ENCODE assay signal across 11 cellular contexts in the genomic region with DNA sequence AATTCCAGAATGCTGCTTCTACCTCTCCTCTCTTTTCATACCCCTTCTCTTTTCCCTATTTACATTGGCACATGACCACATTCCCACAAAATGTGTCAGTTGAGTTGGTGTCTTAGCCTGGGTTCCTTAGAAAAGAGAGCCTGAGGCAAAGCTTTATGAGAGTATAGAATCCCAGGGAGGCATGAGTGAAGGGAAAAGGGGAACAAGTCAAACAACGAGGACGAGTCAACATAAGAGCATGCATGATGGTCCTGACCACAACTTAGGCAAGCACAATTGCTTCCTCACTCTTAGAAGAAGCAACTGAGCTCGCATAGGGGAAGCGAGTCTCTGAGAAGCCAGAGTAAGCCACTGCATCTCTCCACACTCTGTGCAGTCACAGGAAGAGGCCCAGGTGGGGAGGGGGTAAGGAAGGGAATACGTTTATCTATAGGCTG. TPM values are rescaled to one million over a fixed set of nuclear protein-coding genes. Genes with fewer than 3 reads are reported as not detected.
DNase-seq lines count a peak whose midpoint lies in the region; ATAC-seq and TF ChIP-seq lines count a peak whose summit lies in the region.
"Had no signal": no experiment of that assay in that cellular context is flagged by ENCODE, and none has a peak within 500 bp of the region (broad histone marks: within the 10 kb centered on the region; RNA-seq: fewer than 3 reads in every experiment).

No MANE protein-coding gene starts in this region.

- TF ChIP-seq CTCF in activated CD8-positive, alpha-beta T cell treated with anti-CD3 and anti-CD28 coated beads for 36 hours (IDR thresholded peaks at IDR 0.05): no peak
- TF ChIP-seq CTCF in endothelial cell (IDR thresholded peaks at IDR 0.05; ENCODE audit: unreplicated experiment): no peak

- H3K4me3 Mint-ChIP-seq in activated CD8-positive, alpha-beta T cell treated with anti-CD3 and anti-CD28 coated beads for 36 hours: no peak overlapping the region
- no peak overlapping the region for H3K4me3 Mint-ChIP-seq in endothelial cell (ENCODE audit: unreplicated experiment)

- DNase-seq in AG20443 (ENCODE audit: low spot score) (peak; percentile 50), iris pigment epithelial cell (ENCODE audit: low read depth) (peak; percentile 40), endothelial cell (ENCODE audit: low spot score) (no peak), NCI-H2196 (lab: John Stamatoyannopoulos, UW; ENCODE audit: unreplicated experiment) (no peak), mucosa of gallbladder (ENCODE audit: low spot score) (no peak)
- peak; percentile 78 for DNase-seq in Jurkat, Clone E6-1 (ENCODE audit: low read depth, low spot score)
- peak; percentile 16 for DNase-seq in activated CD8-positive, alpha-beta T cell treated with anti-CD3 and anti-CD28 coated beads for 36 hours
- no peak for DNase-seq in activated T-cell treated with anti-CD3 and anti-CD28 coated beads, Interleukin-2, amount 50 U/mL, for 48 hours
- DNase-seq: DMS153, NCI-H69 had no signal

- intact Hi-C loops in activated CD8-positive, alpha-beta T cell treated with anti-CD3 and anti-CD28 coated beads for 36 hours (cut with micrococcal nuclease): no loop called here

- H3K27me3 Mint-ChIP-seq in activated CD8-positive, alpha-beta T cell treated with anti-CD3 and anti-CD28 coated beads for 36 hours: no peaks in the 10 kb centered on the region
- peaks cover 1% of the 10 kb centered on the region for H3K27me3 Mint-ChIP-seq in endothelial cell (ENCODE audit: unreplicated experiment)

- POLR2A ChIA-PET in activated CD8-positive, alpha-beta T cell treated with anti-CD3 and anti-CD28 coated beads for 36 hours (lab: Charles Lee): interaction anchor here (0.6 kb wide), 1 partner anchor 112 kb away, joined by 3 read pairs; no protein-coding TSS in a partner anchor

- peak; percentile 58 for ATAC-seq in activated CD8-positive, alpha-beta T cell treated with anti-CD3 and anti-CD28 coated beads for 36 hours

- H3K9me3 Mint-ChIP-seq in activated CD8-positive, alpha-beta T cell treated with anti-CD3 and anti-CD28 coated beads for 36 hours: no peaks in the 10 kb centered on the region
- no peaks in the 10 kb centered on the region for H3K9me3 Mint-ChIP-seq in endothelial cell (ENCODE audit: unreplicated experiment)

- H3K4me3 ChIP-seq in Jurkat, Clone E6-1 (ENCODE audit: low read length): no peak overlapping the region
- H3K4me3 ChIP-seq: HAP-1 had no signal

- CTCF ChIA-PET in activated CD8-positive, alpha-beta T cell treated with anti-CD3 and anti-CD28 coated beads for 36 hours (lab: Charles Lee): interaction anchor here (0.7 to 1.6 kb wide), 7 partner anchors 16 to 193 kb away, joined by 3 to 10 read pairs (median 3); no protein-coding TSS in a partner anchor

- no peaks in the 10 kb centered on the region for H3K36me3 Mint-ChIP-seq in activated CD8-positive, alpha-beta T cell treated with anti-CD3 and anti-CD28 coated beads for 36 hours (ENCODE audit: low read depth)
- H3K36me3 Mint-ChIP-seq in endothelial cell (ENCODE audit: low read depth, unreplicated experiment): no peaks in the 10 kb centered on the region

- H3K4me1 Mint-ChIP-seq in activated CD8-positive, alpha-beta T cell treated with anti-CD3 and anti-CD28 coated beads for 36 hours (ENCODE audit: low read depth): peaks cover 8% of the 10 kb centered on the region
- no peaks in the 10 kb centered on the region for H3K4me1 Mint-ChIP-seq in endothelial cell (ENCODE audit: unreplicated experiment)

- no peak overlapping the region for H3K27ac Mint-ChIP-seq in activated CD8-positive, alpha-beta T cell treated with anti-CD3 and anti-CD28 coated beads for 36 hours
- no peak overlapping the region for H3K27ac Mint-ChIP-seq in endothelial cell (ENCODE audit: unreplicated experiment)

RNA-seq across cellular contexts. Expression of gene ZNF774, which starts 15.4 kb away (rescaled TPM):
- polyA plus RNA-seq in Jurkat, Clone E6-1 (2012; ENCODE audit: insufficient read depth, insufficient read length): 6.3 TPM
- total RNA-seq in activated CD8-positive, alpha-beta T cell treated with anti-CD3 and anti-CD28 coated beads for 36 hours: 1 to 10 TPM; 1.2 to 1.4 TPM
- 4.1 TPM for total RNA-seq in endothelial cell (ENCODE audit: unreplicated experiment)
- 18.4 TPM for total RNA-seq in mucosa of gallbladder

RNA-seq across cellular contexts. Expression of gene IQGAP1, which starts 51.3 kb away (rescaled TPM):
- polyA plus RNA-seq in Jurkat, Clone E6-1 (2012; ENCODE audit: insufficient read depth, insufficient read length): 61.1 TPM
- total RNA-seq in activated CD8-positive, alpha-beta T cell treated with anti-CD3 and anti-CD28 coated beads for 36 hours: 100 to 1,000 TPM; 148 to 155 TPM
- total RNA-seq in endothelial cell (ENCODE audit: unreplicated experiment): 86.4 TPM
- 159 TPM for total RNA-seq in mucosa of gallbladder

Comparison
In these comparisons a context has a peak if more than half of its experiments do, and no peak if none do; other contexts are left out.
1. DNase-seq: peak in AG20443 (single experiment), Jurkat, Clone E6-1 (single experiment), activated CD8-positive, alpha-beta T cell treated with anti-CD3 and anti-CD28 coated beads for 36 hours (single experiment) and iris pigment epithelial cell (single experiment); none in endothelial cell (single experiment), activated T-cell treated with anti-CD3 and anti-CD28 coated beads, Interleukin-2, amount 50 U/mL, for 48 hours (0 of 2), NCI-H2196 (single experiment) and mucosa of gallbladder (single experiment).